22 cellular contexts compared by ENCODE assay signal in genomic region chr14:23524954-23525353, GRCh38. TPM values are rescaled to one million over a fixed set of nuclear protein-coding genes. Genes with fewer than 3 reads are reported as not detected.
DNase-seq lines count a peak whose midpoint lies in the region; ATAC-seq and TF ChIP-seq lines count a peak whose summit lies in the region.
"Had no signal": no experiment of that assay in that cellular context is flagged by ENCODE, and none has a peak within 500 bp of the region (broad histone marks: within the 10 kb centered on the region; RNA-seq: fewer than 3 reads in every experiment).

No MANE protein-coding gene starts in this region.

- no peak overlapping the region for H3K9ac ChIP-seq in mammary epithelial cell (ENCODE audit: insufficient read depth, low read length)
- H3K9ac ChIP-seq: BLaER1 had no signal

- no peaks in the 10 kb centered on the region for H3K27me3 Mint-ChIP-seq in brain
- no peaks in the 10 kb centered on the region for H3K27me3 Mint-ChIP-seq in neural crest cell (ENCODE audit: low read depth)
- H3K27me3 Mint-ChIP-seq: CD4-positive, alpha-beta memory T cell; CD4-positive, CD25-positive, alpha-beta regulatory T cell; CD8-positive, alpha-beta memory T cell had no signal

- H3K4me1 Mint-ChIP-seq in brain, result peaks cover 14% of the 10 kb centered on the region
- H3K4me1 Mint-ChIP-seq in neural crest cell, result peaks cover 18% of the 10 kb centered on the region
- H3K4me1 Mint-ChIP-seq: CD4-positive, alpha-beta memory T cell; CD4-positive, CD25-positive, alpha-beta regulatory T cell; CD8-positive, alpha-beta memory T cell had no signal

- H3K27ac ChIP-seq in mammary epithelial cell (ENCODE audit: insufficient read depth, low read depth, low read length), result no peak overlapping the region
- H3K27ac ChIP-seq: BLaER1 had no signal

- H4K20me1 ChIP-seq in mammary epithelial cell (ENCODE audit: insufficient read depth, low read length), result no peaks in the 10 kb centered on the region
- H4K20me1 ChIP-seq: BLaER1 had no signal

- no peaks in the 10 kb centered on the region for H3K27me3 ChIP-seq in mammary epithelial cell (ENCODE audit: insufficient read depth, low read length)
- H3K27me3 ChIP-seq: BE2C, BLaER1 had no signal

- H3K36me3 ChIP-seq in mammary epithelial cell (ENCODE audit: insufficient read depth, low read length), result no peaks in the 10 kb centered on the region
- H3K36me3 ChIP-seq: BE2C had no signal

- DNase-seq in iPS-NIHi11 (ENCODE audit: low spot score) (peak; percentile 2), neural crest cell (ENCODE audit: low read depth, low spot score) (no peak), hippocampal formation (lab: John Stamatoyannopoulos, UW) (no peak), mammary epithelial cell (no peak), COLO829 (ENCODE audit: low spot score) (no peak)
- DNase-seq: 8988T; ACHN; BE2C; C1 segment of cervical spinal cord; Caco-2; Calu3; CD4-positive, alpha-beta memory T cell; CD4-positive, CD25-positive, alpha-beta regulatory T cell; CD8-positive, alpha-beta memory T cell; DMS79 treated with DMSO at 0.1 percent for 48 hours; GF-D8 had no signal

- H3K36me3 Mint-ChIP-seq in brain, result peaks cover 33% of the 10 kb centered on the region
- H3K36me3 Mint-ChIP-seq in neural crest cell (ENCODE audit: low read depth), result no peaks in the 10 kb centered on the region
- H3K36me3 Mint-ChIP-seq: CD14-positive monocyte; CD4-positive, alpha-beta memory T cell; CD4-positive, CD25-positive, alpha-beta regulatory T cell; CD8-positive, alpha-beta memory T cell had no signal

- H3K9me3 Mint-ChIP-seq in brain, result peaks cover 0 to 2% (median 0%) of the 10 kb centered on the region in 5 experiments
- H3K9me3 Mint-ChIP-seq in neural crest cell, result no peaks in the 10 kb centered on the region
- H3K9me3 Mint-ChIP-seq: CD4-positive, alpha-beta memory T cell; CD4-positive, CD25-positive, alpha-beta regulatory T cell; CD8-positive, alpha-beta memory T cell had no signal

- intact Hi-C loops in mammary epithelial cell (cut with micrococcal nuclease), result no loop called here

- ATAC-seq in HG03159 (IDR thresholded peaks at IDR 0.05; ENCODE audit: unreplicated experiment), result no peak

- in situ Hi-C loops in mammary epithelial cell (cut with MboI; ENCODE audit: low sequenced_read_pairs in 2 of 2), result no loop called here

- no peak overlapping the region for H3K4me3 Mint-ChIP-seq in brain
- H3K4me3 Mint-ChIP-seq in neural crest cell, result no peak overlapping the region
- H3K4me3 Mint-ChIP-seq: CD14-positive monocyte; CD4-positive, alpha-beta memory T cell; CD4-positive, CD25-positive, alpha-beta regulatory T cell; CD8-positive, alpha-beta memory T cell had no signal

- H3K4me3 ChIP-seq in mammary epithelial cell (replicated peaks in 1 of 3; ENCODE audit: insufficient read depth in 1 of 3, low read depth in 2 of 3, low read length in 3 of 3), result no peak overlapping the region
- H3K4me3 ChIP-seq: BLaER1 had no signal

- no peaks in the 10 kb centered on the region for H3K4me1 ChIP-seq in mammary epithelial cell (ENCODE audit: insufficient read depth, low read length)
- H3K4me1 ChIP-seq: BE2C, Caco-2 had no signal

- H3K27ac Mint-ChIP-seq in brain (peak overlapping the region in 3 of 5 experiments; percentile 3 to 97 (median 78)), neural crest cell (ENCODE audit: unreplicated experiment) (peak overlapping the region; percentile 67)
- H3K27ac Mint-ChIP-seq: CD14-positive monocyte; CD4-positive, alpha-beta memory T cell; CD4-positive, CD25-positive, alpha-beta regulatory T cell had no signal

- no peaks in the 10 kb centered on the region for H3K9me3 ChIP-seq in mammary epithelial cell (replicated peaks; ENCODE audit: insufficient read depth, low read length)
- H3K9me3 ChIP-seq: BE2C, BLaER1, Caco-2 had no signal

- CTCF ChIA-PET in mammary epithelial cell (lab: Charles Lee; ENCODE audit: low non-redundant PET), result interaction anchor here (0.6 kb wide), 1 partner anchor 404 kb away, joined by 3 read pairs; no protein-coding TSS in a partner anchor

- no peak overlapping the region for H3K4me2 ChIP-seq in mammary epithelial cell (ENCODE audit: insufficient read depth, low read depth, low read length)
- H3K4me2 ChIP-seq: BLaER1 had no signal

- dilution Hi-C loops in mammary epithelial cell (cut with HindIII; ENCODE audit: low sequenced_read_pairs), result no loop called here

- H2AFZ ChIP-seq in mammary epithelial cell (ENCODE audit: low read depth, low read length), result no peak overlapping the region

- no peaks in the 10 kb centered on the region for H3K79me2 ChIP-seq in mammary epithelial cell (ENCODE audit: insufficient read depth, low read length)

- TF ChIP-seq CTCF in brain (conservative IDR thresholded peaks at IDR 0.05), result no peak
- TF ChIP-seq CTCF in neural crest cell (conservative IDR thresholded peaks at IDR 0.05), result no peak
- TF ChIP-seq CTCF in mammary epithelial cell (conservative IDR thresholded peaks at IDR 0.05 in 1 of 2, IDR thresholded peaks at IDR 0.05 in 1 of 2; ENCODE audit: extremely low read depth in 1 of 2, insufficient read depth in 1 of 2, low read depth in 1 of 2, low read length in 2 of 2), result no peak

- no TSS peak for BruUV-seq in mammary epithelial cell (replicated peaks; lab: Mats Ljungman, UMichigan)

- 85% methylated on average over 7 of the region's 14 CpGs for WGBS in mammary epithelial cell (ENCODE audit: low coverage, missing lambda C conversion rate)

RNA-seq across cellular contexts. Expression of gene ZFHX2, which starts 26.6 kb away (rescaled TPM):
- polyA plus RNA-seq in brain (ENCODE audit: insufficient read depth, low read depth, low replicate concordance) (6.5 TPM), mammary epithelial cell (0.06 TPM)
- total RNA-seq in neural crest cell (9.9 and 11.0 TPM in 2 replicates), mammary epithelial cell (1 to 10 TPM in 1 of 2 donors, under 1 TPM in 1; 0.17 to 1.7 TPM)
- polyA minus RNA-seq in mammary epithelial cell, result 0.88 TPM
- polyA plus RNA-seq: CD4-positive, alpha-beta memory T cell; CD4-positive, CD25-positive, alpha-beta regulatory T cell; CD8-positive, alpha-beta memory T cell had no signal

RNA-seq across cellular contexts. Expression of gene THTPA, which starts 31.1 kb away (rescaled TPM):
- polyA plus RNA-seq in brain (ENCODE audit: insufficient read depth, low read depth, low replicate concordance), result 48.6 TPM
- total RNA-seq in neural crest cell, result 19.4 and 19.6 TPM in 2 replicates
- 10 to 100 TPM; 10.7 to 10.8 TPM for total RNA-seq in mammary epithelial cell
- polyA plus RNA-seq in mammary epithelial cell, result 6.5 TPM
- polyA minus RNA-seq in mammary epithelial cell, result 30.6 TPM

RNA-seq across cellular contexts. Expression of gene AP1G2, which starts 42.6 kb away (rescaled TPM):
- polyA plus RNA-seq in brain (ENCODE audit: insufficient read depth, low read depth, low replicate concordance) (28.9 TPM), mammary epithelial cell (129 TPM)
- total RNA-seq in neural crest cell (42.3 and 53.2 TPM in 2 replicates), mammary epithelial cell (100 to 1,000 TPM in 1 of 2 donors, 10 to 100 TPM in 1; 54.7 to 132 TPM)
- polyA minus RNA-seq in mammary epithelial cell, result 144 TPM

RNA-seq across cellular contexts. Expression of gene JPH4, which starts 53.6 kb away (rescaled TPM):
- polyA plus RNA-seq in brain (ENCODE audit: insufficient read depth, low read depth, low replicate concordance) (39.2 TPM), mammary epithelial cell (0.01 TPM)
- total RNA-seq in neural crest cell (1.3 and 1.4 TPM in 2 replicates), mammary epithelial cell (under 1 TPM in 1 of 2 donors, not detected in 1; 0.16 TPM)
- not detected for polyA minus RNA-seq in mammary epithelial cell
- total RNA-seq: A673; Caco-2; Calu3; CD4-positive, alpha-beta memory T cell; CD4-positive, CD25-positive, alpha-beta regulatory T cell had no signal
- polyA plus RNA-seq: AG04450; CD8-positive, alpha-beta memory T cell had no signal

RNA-seq across cellular contexts. Expression of gene NGDN, which starts 55.5 kb away (rescaled TPM):
- polyA plus RNA-seq in brain (ENCODE audit: insufficient read depth, low read depth, low replicate concordance) (32.0 TPM), mammary epithelial cell (42.0 TPM)
- total RNA-seq in neural crest cell (53.3 and 54.7 TPM in 2 replicates), mammary epithelial cell (10 to 100 TPM; 27.0 to 34.5 TPM)
- polyA minus RNA-seq in mammary epithelial cell, result 12.9 TPM
